1 cellular context compared by ENCODE assay signal in genomic region chr6:27922949-27923348, GRCh38.
TF ChIP-seq lines count a peak whose summit lies in the region.

No MANE protein-coding gene starts in this region.

TF ChIP-seq in K562, 482 proteins besides CTCF, POLR2A, EP300 and RAD21 (continued from another document):
- no peak for TF ChIP-seq CHAMP1 (IDR thresholded peaks at IDR 0.05)
- no peak for TF ChIP-seq ZNF197 (CRISPR knock-in tag; IDR thresholded peaks at IDR 0.05; ENCODE audit: low read depth)
- TF ChIP-seq BRF2 (IDR thresholded peaks at IDR 0.05; ENCODE audit: borderline replicate concordance, insufficient read depth, insufficient read length) = no peak
- TF ChIP-seq FOXK1 (CRISPR knock-in tag; IDR thresholded peaks at IDR 0.05; ENCODE audit: borderline replicate concordance) = no peak
